2 cellular contexts compared by ENCODE assay signal in genomic region chr20:1343446-1344124, GRCh38.
TF ChIP-seq lines count a peak whose summit lies in the region.

No MANE protein-coding gene starts in this region.

TF ChIP-seq in endothelial cell of umbilical vein, 7 proteins besides CTCF, POLR2A, EP300 and RAD21:
- TF ChIP-seq FOS (IDR thresholded peaks at IDR 0.05; ENCODE audit: borderline replicate concordance, insufficient read depth, low read length) (peak; percentile 16), JUN (IDR thresholded peaks at IDR 0.05; ENCODE audit: borderline replicate concordance, insufficient read depth, insufficient read length, low read depth) (peak; percentile 10)

TF ChIP-seq in HepG2, 621 proteins besides CTCF, POLR2A, EP300 and RAD21:
- TF ChIP-seq POLR2AphosphoS5 (IDR thresholded peaks at IDR 0.05; ENCODE audit: low read depth, low read length) = 0 out of 2 replicates have a peak, but pooled peaks have one; percentile 20
